ENCODE assay signal across 1 cellular context in the genomic region with DNA sequence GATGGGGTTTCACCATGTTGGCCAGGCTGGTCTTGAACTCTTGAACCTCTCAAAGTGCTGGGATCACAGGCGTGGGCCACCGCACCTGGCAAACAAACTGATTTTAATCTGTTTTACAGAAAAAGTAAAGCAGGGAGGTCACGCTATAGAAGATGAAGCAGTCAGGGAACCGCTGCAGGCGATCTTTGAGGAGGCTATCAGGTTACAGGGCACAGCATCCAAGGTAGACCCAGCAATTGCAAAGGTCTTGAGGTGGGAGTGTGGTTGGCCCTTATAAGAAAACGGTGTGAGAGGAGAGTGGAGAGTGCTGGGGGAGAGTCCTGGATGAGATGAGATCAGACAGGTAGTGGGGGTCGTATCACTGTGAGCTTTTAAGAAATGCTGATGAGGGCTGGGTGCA.
TF ChIP-seq lines count a peak whose summit lies in the region.

No MANE protein-coding gene starts in this region.

TF ChIP-seq in K562, 482 proteins besides CTCF, POLR2A, EP300 and RAD21 (continued from another document):
- TF ChIP-seq, protein P1, sequence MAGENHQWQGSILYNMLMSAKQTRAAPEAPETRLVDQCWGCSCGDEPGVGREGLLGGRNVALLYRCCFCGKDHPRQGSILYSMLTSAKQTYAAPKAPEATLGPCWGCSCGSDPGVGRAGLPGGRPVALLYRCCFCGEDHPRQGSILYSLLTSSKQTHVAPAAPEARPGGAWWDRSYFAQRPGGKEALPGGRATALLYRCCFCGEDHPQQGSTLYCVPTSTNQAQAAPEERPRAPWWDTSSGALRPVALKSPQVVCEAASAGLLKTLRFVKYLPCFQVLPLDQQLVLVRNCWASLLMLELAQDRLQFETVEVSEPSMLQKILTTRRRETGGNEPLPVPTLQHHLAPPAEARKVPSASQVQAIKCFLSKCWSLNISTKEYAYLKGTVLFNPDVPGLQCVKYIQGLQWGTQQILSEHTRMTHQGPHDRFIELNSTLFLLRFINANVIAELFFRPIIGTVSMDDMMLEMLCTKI (IDR thresholded peaks at IDR 0.05; ENCODE audit: partially characterized antibody) = no peak
- TF ChIP-seq STAT5A (IDR thresholded peaks at IDR 0.05; ENCODE audit: borderline replicate concordance, low read length) = no peak
- TF ChIP-seq, protein P2, sequence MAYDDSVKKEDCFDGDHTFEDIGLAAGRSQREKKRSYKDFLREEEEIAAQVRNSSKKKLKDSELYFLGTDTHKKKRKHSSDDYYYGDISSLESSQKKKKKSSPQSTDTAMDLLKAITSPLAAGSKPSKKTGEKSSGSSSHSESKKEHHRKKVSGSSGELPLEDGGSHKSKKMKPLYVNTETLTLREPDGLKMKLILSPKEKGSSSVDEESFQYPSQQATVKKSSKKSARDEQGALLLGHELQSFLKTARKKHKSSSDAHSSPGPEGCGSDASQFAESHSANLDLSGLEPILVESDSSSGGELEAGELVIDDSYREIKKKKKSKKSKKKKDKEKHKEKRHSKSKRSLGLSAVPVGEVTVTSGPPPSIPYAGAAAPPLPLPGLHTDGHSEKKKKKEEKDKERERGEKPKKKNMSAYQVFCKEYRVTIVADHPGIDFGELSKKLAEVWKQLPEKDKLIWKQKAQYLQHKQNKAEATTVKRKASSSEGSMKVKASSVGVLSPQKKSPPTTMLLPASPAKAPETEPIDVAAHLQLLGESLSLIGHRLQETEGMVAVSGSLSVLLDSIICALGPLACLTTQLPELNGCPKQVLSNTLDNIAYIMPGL (CRISPR knock-in tag; IDR thresholded peaks at IDR 0.05) = no peak
- no peak for TF ChIP-seq ZNF134 (CRISPR knock-in tag; conservative IDR thresholded peaks at IDR 0.05)
